13 cellular contexts compared by ENCODE assay signal in genomic region chr12:108609535-108610335, GRCh38. TPM values are rescaled to one million over a fixed set of nuclear protein-coding genes. Genes with fewer than 3 reads are reported as not detected.
DNase-seq lines count a peak whose midpoint lies in the region; ATAC-seq, FAIRE-seq and TF ChIP-seq lines count a peak whose summit lies in the region.
"Had no signal": no experiment of that assay in that cellular context is flagged by ENCODE, and none has a peak within 500 bp of the region (broad histone marks: within the 10 kb centered on the region; RNA-seq: fewer than 3 reads in every experiment).

No MANE protein-coding gene starts in this region.

- no peaks in the 10 kb centered on the region for H3K79me2 ChIP-seq in HepG2 (ENCODE audit: insufficient read depth, low read length)

- TF ChIP-seq EP300 in HepG2 (IDR thresholded peaks at IDR 0.05; ENCODE audit: low read depth in 2 of 2, low read length in 2 of 2): no peak
- TF ChIP-seq EP300 in HepG2 (CRISPR knock-in tag; IDR thresholded peaks at IDR 0.05; ENCODE audit: borderline replicate concordance): no peak

- no peak for TF ChIP-seq RAD21 in HepG2 (CRISPR knock-in tag; IDR thresholded peaks at IDR 0.05)

- POLR2A ChIA-PET in HepG2 (lab: Yijun Ruan, JAX): no interaction called here

- FAIRE-seq in HepG2 (lab: Jason Lieb, UNC): no peak

- no peak overlapping the region for H3K4me2 ChIP-seq in HepG2 (ENCODE audit: low read depth, low read length)

- H3K36me3 ChIP-seq in HepG2 (replicated peaks in 1 of 2; ENCODE audit: control insufficient read depth in 1 of 2, insufficient read depth in 2 of 2, low read length in 2 of 2) (no peaks in the 10 kb centered on the region), upper lobe of right lung (no peaks in the 10 kb centered on the region)
- H3K36me3 ChIP-seq: spleen had no signal

- peaks cover 24% of the 10 kb centered on the region for H3K4me1 ChIP-seq in HepG2 (ENCODE audit: insufficient read depth, low read length)
- peaks cover 8% of the 10 kb centered on the region for H3K4me1 ChIP-seq in upper lobe of right lung

- DNase-seq in brain pericyte (ENCODE audit: low read depth, low spot score) (peak; percentile 58), HepG2 (ENCODE audit: low spot score) (no peak), upper lobe of right lung (no peak), NCI-H524 treated with DMSO at 0.1 percent for 48 hours (lab: John Stamatoyannopoulos, UW) (no peak)
- DNase-seq: NCI-H2171, spleen, T-helper 17 cell had no signal

- BruUV-seq in HepG2 (replicated peaks; lab: Mats Ljungman, UMichigan): no TSS peak

- no peak overlapping the region for H2AFZ ChIP-seq in HepG2 (ENCODE audit: low read length)

- H3K27me3 ChIP-seq in HepG2 (ENCODE audit: control insufficient read depth in 1 of 2, insufficient read depth in 2 of 2, low read length in 2 of 2) (peaks cover 0 to 22% of the 10 kb centered on the region in 2 experiments; a peak in 4 of 5 replicates), upper lobe of right lung (no peaks in the 10 kb centered on the region)

- CTCF ChIA-PET in HepG2 (lab: Yijun Ruan, JAX; ENCODE audit: low intra/inter-chr PET ratio, low total read pairs): no interaction called here

- ATAC-seq in HG03342 (IDR thresholded peaks at IDR 0.05; ENCODE audit: unreplicated experiment): peak; percentile 47
- no peak for ATAC-seq in HepG2
- peak; percentile 44 for ATAC-seq in upper lobe of right lung
- ATAC-seq in HG03159 (IDR thresholded peaks at IDR 0.05; ENCODE audit: unreplicated experiment): no peak
- no peak for ATAC-seq in GM18517 (IDR thresholded peaks at IDR 0.05; ENCODE audit: unreplicated experiment)
- ATAC-seq in GM21367 (IDR thresholded peaks at IDR 0.05; ENCODE audit: unreplicated experiment): no peak
- ATAC-seq: left lobe of liver, T-helper 17 cell had no signal

- intact Hi-C loops in HepG2 (cut with micrococcal nuclease; ENCODE audit: unreplicated experiment) (no loop called here), upper lobe of right lung (cut with DNase I) (no loop called here)

- in situ Hi-C loops in HepG2 (cut with HindIII; ENCODE audit: extremely low pct_ligation_motif_present, low pct_unique_long_range_greater_than_20kb): no loop called here

- H3K9me3 ChIP-seq in HepG2 (ENCODE audit: low read length) (no peaks in the 10 kb centered on the region), upper lobe of right lung (no peaks in the 10 kb centered on the region)
- H3K9me3 ChIP-seq: spleen had no signal

- no peak overlapping the region for H3K4me3 ChIP-seq in HepG2 (replicated peaks in 1 of 3; ENCODE audit: insufficient read depth in 1 of 3, low read depth in 2 of 3, low read length in 3 of 3)
- H3K4me3 ChIP-seq in upper lobe of right lung: no peak overlapping the region
- H3K4me3 ChIP-seq: spleen had no signal

- TF ChIP-seq POLR2A in HepG2 (IDR thresholded peaks at IDR 0.05; ENCODE audit: insufficient read depth in 1 of 2, low read depth in 2 of 2, low read length in 2 of 2): no peak

- no peak overlapping the region for H3K9ac ChIP-seq in HepG2 (ENCODE audit: insufficient read depth, low read depth, low read length)

- WGBS in HepG2 (ENCODE audit: low lambda C conversion rate): 48% methylated on average over 4 of the region's 21 CpGs

- H4K20me1 ChIP-seq in HepG2 (ENCODE audit: insufficient read depth, low read length): no peaks in the 10 kb centered on the region

- TF ChIP-seq CTCF in HepG2 (CRISPR knock-in tag; IDR thresholded peaks at IDR 0.05): no peak
- TF ChIP-seq CTCF in upper lobe of right lung (IDR thresholded peaks at IDR 0.05): no peak

- H3K27ac ChIP-seq in HepG2 (ENCODE audit: extremely low read length, insufficient read depth, low read length) (no peak overlapping the region), upper lobe of right lung (no peak overlapping the region)
- H3K27ac ChIP-seq: HL-60 had no signal

RNA-seq across cellular contexts. Expression of gene TMEM119, which starts 11.9 kb away (rescaled TPM):
- total RNA-seq in HepG2 (2016; rRNA removed; fragmentation: Illumina TruSeq; extraction: Trizol) (not detected in 2 replicates), upper lobe of right lung (43.8 TPM)
- total RNA-seq in HepG2 (2016; cell fraction: cytosol; rRNA removed; fragmentation: Illumina TruSeq; extraction: Trizol; ENCODE audit: low read depth): not detected in 2 replicates
- not detected in 2 replicates for total RNA-seq in HepG2 (2016; cell fraction: insoluble cytoplasmic fraction; rRNA removed; fragmentation: Illumina TruSeq; extraction: Trizol)
- total RNA-seq in HepG2 (2016; cell fraction: membrane; rRNA removed; fragmentation: Illumina TruSeq; extraction: Trizol): not detected in 2 replicates
- total RNA-seq in HepG2 (2016; cell fraction: nucleus; rRNA removed; fragmentation: Illumina TruSeq; extraction: Trizol): not detected in 2 replicates
- not detected in 2 replicates for polyA plus RNA-seq in HepG2 (2011; rRNA removed)
- not detected in 2 replicates for polyA plus RNA-seq in HepG2 (2011; cell fraction: cytosol; rRNA removed)
- not detected in 2 replicates for polyA plus RNA-seq in HepG2 (2011; cell fraction: nucleus; rRNA removed)
- polyA plus RNA-seq in HepG2 (2012): not detected in 2 replicates
- polyA plus RNA-seq in HepG2 (2016; cell fraction: cytosol; fragmentation: Illumina TruSeq; extraction: Trizol; ENCODE audit: low read depth): not detected in 2 replicates
- polyA plus RNA-seq in HepG2 (2016; cell fraction: insoluble cytoplasmic fraction; fragmentation: Illumina TruSeq; extraction: Trizol; ENCODE audit: low read depth): not detected in 2 replicates
- polyA plus RNA-seq in HepG2 (2016; cell fraction: membrane; fragmentation: Illumina TruSeq; extraction: Trizol; ENCODE audit: low read depth): not detected in 2 replicates
- polyA plus RNA-seq in HepG2 (2016; cell fraction: nucleus; fragmentation: Illumina TruSeq; extraction: Trizol; ENCODE audit: insufficient read depth, low read depth): not detected in 2 replicates
- not detected in 2 replicates for polyA minus RNA-seq in HepG2 (2011; rRNA and poly(A)+ RNA removed; ENCODE audit: low replicate concordance)
- polyA minus RNA-seq in HepG2 (2011; cell fraction: cytosol; rRNA and poly(A)+ RNA removed): not detected in 2 replicates
- not detected in 2 replicates for polyA minus RNA-seq in HepG2 (2011; cell fraction: nucleus; rRNA and poly(A)+ RNA removed)

RNA-seq across cellular contexts. Expression of gene SELPLG, which starts 24.0 kb away (rescaled TPM):
- total RNA-seq in HepG2 (2016; rRNA removed; fragmentation: Illumina TruSeq; extraction: Trizol): not detected in 2 replicates
- total RNA-seq in HepG2 (2016; cell fraction: cytosol; rRNA removed; fragmentation: Illumina TruSeq; extraction: Trizol; ENCODE audit: low read depth): not detected in 2 replicates
- not detected in 2 replicates for total RNA-seq in HepG2 (2016; cell fraction: insoluble cytoplasmic fraction; rRNA removed; fragmentation: Illumina TruSeq; extraction: Trizol)
- not detected in 2 replicates for total RNA-seq in HepG2 (2016; cell fraction: membrane; rRNA removed; fragmentation: Illumina TruSeq; extraction: Trizol)
- total RNA-seq in HepG2 (2016; cell fraction: nucleus; rRNA removed; fragmentation: Illumina TruSeq; extraction: Trizol): not detected in 2 replicates
- 0.07 and 0.12 TPM in 2 replicates for polyA plus RNA-seq in HepG2 (2011; rRNA removed)
- 0.07 and 0.08 TPM in 2 replicates for polyA plus RNA-seq in HepG2 (2011; cell fraction: cytosol; rRNA removed)
- 0.14 and 0.16 TPM in 2 replicates for polyA plus RNA-seq in HepG2 (2011; cell fraction: nucleus; rRNA removed)
- polyA plus RNA-seq in HepG2 (2012): not detected in 2 replicates
- polyA plus RNA-seq in HepG2 (2016; cell fraction: cytosol; fragmentation: Illumina TruSeq; extraction: Trizol; ENCODE audit: low read depth): not detected in 2 replicates
- 0.10 TPM in 1 of 2 replicates, not detected in the other for polyA plus RNA-seq in HepG2 (2016; cell fraction: insoluble cytoplasmic fraction; fragmentation: Illumina TruSeq; extraction: Trizol; ENCODE audit: low read depth)
- polyA plus RNA-seq in HepG2 (2016; cell fraction: membrane; fragmentation: Illumina TruSeq; extraction: Trizol; ENCODE audit: low read depth): not detected in 2 replicates
- polyA plus RNA-seq in HepG2 (2016; cell fraction: nucleus; fragmentation: Illumina TruSeq; extraction: Trizol; ENCODE audit: insufficient read depth, low read depth): not detected in 2 replicates
- polyA minus RNA-seq in HepG2 (2011; rRNA and poly(A)+ RNA removed; ENCODE audit: low replicate concordance): 0.26 and 2.7 TPM in 2 replicates
- not detected in 2 replicates for polyA minus RNA-seq in HepG2 (2011; cell fraction: cytosol; rRNA and poly(A)+ RNA removed)
- polyA minus RNA-seq in HepG2 (2011; cell fraction: nucleus; rRNA and poly(A)+ RNA removed): not detected in 2 replicates
- 31.9 TPM for total RNA-seq in upper lobe of right lung

RNA-seq across cellular contexts. Expression of gene ISCU, which starts 47.3 kb away (rescaled TPM):
- total RNA-seq in HepG2 (2016; rRNA removed; fragmentation: Illumina TruSeq; extraction: Trizol) (107 and 131 TPM in 2 replicates), upper lobe of right lung (138 TPM)
- total RNA-seq in HepG2 (2016; cell fraction: cytosol; rRNA removed; fragmentation: Illumina TruSeq; extraction: Trizol; ENCODE audit: low read depth): 132 and 143 TPM in 2 replicates
- total RNA-seq in HepG2 (2016; cell fraction: insoluble cytoplasmic fraction; rRNA removed; fragmentation: Illumina TruSeq; extraction: Trizol): 110 and 134 TPM in 2 replicates
- total RNA-seq in HepG2 (2016; cell fraction: membrane; rRNA removed; fragmentation: Illumina TruSeq; extraction: Trizol): 177 and 190 TPM in 2 replicates
- total RNA-seq in HepG2 (2016; cell fraction: nucleus; rRNA removed; fragmentation: Illumina TruSeq; extraction: Trizol): 57.1 and 61.7 TPM in 2 replicates
- polyA plus RNA-seq in HepG2 (2011; rRNA removed): 85.9 and 94.4 TPM in 2 replicates
- polyA plus RNA-seq in HepG2 (2011; cell fraction: cytosol; rRNA removed): 52.6 and 73.1 TPM in 2 replicates
- polyA plus RNA-seq in HepG2 (2011; cell fraction: nucleus; rRNA removed): 109 and 121 TPM in 2 replicates
- 68.8 and 75.6 TPM in 2 replicates for polyA plus RNA-seq in HepG2 (2012)
- polyA plus RNA-seq in HepG2 (2016; cell fraction: cytosol; fragmentation: Illumina TruSeq; extraction: Trizol; ENCODE audit: low read depth): 179 and 208 TPM in 2 replicates
- polyA plus RNA-seq in HepG2 (2016; cell fraction: insoluble cytoplasmic fraction; fragmentation: Illumina TruSeq; extraction: Trizol; ENCODE audit: low read depth): 160 and 163 TPM in 2 replicates
- 188 and 198 TPM in 2 replicates for polyA plus RNA-seq in HepG2 (2016; cell fraction: membrane; fragmentation: Illumina TruSeq; extraction: Trizol; ENCODE audit: low read depth)
- polyA plus RNA-seq in HepG2 (2016; cell fraction: nucleus; fragmentation: Illumina TruSeq; extraction: Trizol; ENCODE audit: insufficient read depth, low read depth): 121 and 125 TPM in 2 replicates
- 27.0 and 56.6 TPM in 2 replicates for polyA minus RNA-seq in HepG2 (2011; rRNA and poly(A)+ RNA removed; ENCODE audit: low replicate concordance)
- polyA minus RNA-seq in HepG2 (2011; cell fraction: cytosol; rRNA and poly(A)+ RNA removed): 22.4 and 23.6 TPM in 2 replicates
- polyA minus RNA-seq in HepG2 (2011; cell fraction: nucleus; rRNA and poly(A)+ RNA removed): 41.3 and 43.5 TPM in 2 replicates

RNA-seq across cellular contexts. Expression of gene SART3, which starts 48.8 kb away (rescaled TPM):
- total RNA-seq in HepG2 (2016; rRNA removed; fragmentation: Illumina TruSeq; extraction: Trizol) (60.7 and 69.9 TPM in 2 replicates), upper lobe of right lung (44.8 TPM)
- 21.9 and 27.2 TPM in 2 replicates for total RNA-seq in HepG2 (2016; cell fraction: cytosol; rRNA removed; fragmentation: Illumina TruSeq; extraction: Trizol; ENCODE audit: low read depth)
- 55.9 and 75.2 TPM in 2 replicates for total RNA-seq in HepG2 (2016; cell fraction: insoluble cytoplasmic fraction; rRNA removed; fragmentation: Illumina TruSeq; extraction: Trizol)
- 19.7 and 22.5 TPM in 2 replicates for total RNA-seq in HepG2 (2016; cell fraction: membrane; rRNA removed; fragmentation: Illumina TruSeq; extraction: Trizol)
- 77.0 and 82.1 TPM in 2 replicates for total RNA-seq in HepG2 (2016; cell fraction: nucleus; rRNA removed; fragmentation: Illumina TruSeq; extraction: Trizol)
- 15.3 and 16.1 TPM in 2 replicates for polyA plus RNA-seq in HepG2 (2011; rRNA removed)
- polyA plus RNA-seq in HepG2 (2011; cell fraction: cytosol; rRNA removed): 8.3 and 9.4 TPM in 2 replicates
- polyA plus RNA-seq in HepG2 (2011; cell fraction: nucleus; rRNA removed): 27.3 and 39.2 TPM in 2 replicates
- polyA plus RNA-seq in HepG2 (2012): 26.6 and 31.2 TPM in 2 replicates
- polyA plus RNA-seq in HepG2 (2016; cell fraction: cytosol; fragmentation: Illumina TruSeq; extraction: Trizol; ENCODE audit: low read depth): 2.3 and 2.5 TPM in 2 replicates
- 35.5 and 40.7 TPM in 2 replicates for polyA plus RNA-seq in HepG2 (2016; cell fraction: insoluble cytoplasmic fraction; fragmentation: Illumina TruSeq; extraction: Trizol; ENCODE audit: low read depth)
- polyA plus RNA-seq in HepG2 (2016; cell fraction: membrane; fragmentation: Illumina TruSeq; extraction: Trizol; ENCODE audit: low read depth): 5.1 and 6.5 TPM in 2 replicates
- polyA plus RNA-seq in HepG2 (2016; cell fraction: nucleus; fragmentation: Illumina TruSeq; extraction: Trizol; ENCODE audit: insufficient read depth, low read depth): 53.6 and 61.3 TPM in 2 replicates
- 27.4 and 45.1 TPM in 2 replicates for polyA minus RNA-seq in HepG2 (2011; rRNA and poly(A)+ RNA removed; ENCODE audit: low replicate concordance)
- polyA minus RNA-seq in HepG2 (2011; cell fraction: cytosol; rRNA and poly(A)+ RNA removed): 11.9 and 15.4 TPM in 2 replicates
- 155 and 179 TPM in 2 replicates for polyA minus RNA-seq in HepG2 (2011; cell fraction: nucleus; rRNA and poly(A)+ RNA removed)

Comparison
In these comparisons a context has a peak if more than half of its experiments do, and no peak if none do; other contexts are left out.
1. ATAC-seq: peak in HG03342 (single experiment) and upper lobe of right lung (single experiment); none in HepG2 (single experiment), HG03159 (single experiment), GM18517 (single experiment) and GM21367 (single experiment).
2. RNA of gene TMEM119, which starts 11.9 kb away (total RNA-seq): 43.8 TPM in upper lobe of right lung (single experiment); not detected in HepG2; every median in the first group is over 10 times any median in the second.
3. RNA of gene SELPLG, which starts 24.0 kb away (total RNA-seq): 31.9 TPM in upper lobe of right lung (single experiment); not detected in HepG2; every median in the first group is over 10 times any median in the second.